Comparison of ENCODE assay signal across 29 cellular contexts in the genomic region with DNA sequence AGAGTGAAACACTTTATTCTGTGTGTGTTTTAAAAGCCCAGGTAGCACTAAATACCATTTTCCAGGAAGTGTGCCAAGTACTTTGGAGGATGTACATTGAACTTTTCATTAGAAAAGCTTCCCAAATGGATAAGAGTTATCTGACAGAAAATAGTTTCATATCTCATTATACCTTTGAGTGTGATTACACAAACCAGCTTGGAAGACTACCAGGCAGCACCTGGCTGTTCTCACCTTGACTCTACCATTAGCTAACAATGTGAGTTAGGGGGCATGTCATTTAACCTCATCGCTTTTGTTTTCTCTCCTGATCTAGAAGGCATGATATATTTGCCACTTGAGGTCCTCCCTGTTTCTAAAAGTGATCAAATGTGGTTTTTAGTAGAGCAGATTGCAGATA.
"Had no signal": no experiment of that assay in that cellular context is flagged by ENCODE, and none has a peak within 500 bp of the region (broad histone marks: within the 10 kb centered on the region; RNA-seq: fewer than 3 reads in every experiment).

No MANE protein-coding gene starts in this region.

- H3K4me1 ChIP-seq: ascending aorta, breast epithelium, Peyer's patch had no signal

- H3K9me3 ChIP-seq: ascending aorta, breast epithelium, Peyer's patch had no signal

- H3K27me3 ChIP-seq: ascending aorta, breast epithelium, Peyer's patch had no signal

- ATAC-seq: activated CD8-positive, alpha-beta memory T cell treated with anti-CD3 and anti-CD28 coated beads, Interleukin-2, amount 10 ng/mL, durations not matched to agents 7 days and 5 days; PC-3; SK-N-SH treated with all-trans-retinoic acid at 6 μM for 48 hours had no signal

- DNase-seq: activated CD4-positive, alpha-beta memory T cell treated with anti-CD3 and anti-CD28 coated beads, Interleukin-2, amount 10 ng/mL, durations not matched to agents 7 days and 5 days; activated CD4-positive, alpha-beta T cell treated with anti-CD3 and anti-CD28 coated beads for 1 hour; activated CD4-positive, alpha-beta T cell treated with anti-CD3 and anti-CD28 coated beads for 48 hours; activated CD4-positive, CD25-positive, alpha-beta regulatory T cell; activated CD8-positive, alpha-beta memory T cell treated with anti-CD3 and anti-CD28 coated beads for 24 hours; activated CD8-positive, alpha-beta memory T cell treated with anti-CD3 and anti-CD28 coated beads, Interleukin-2, amount 10 ng/mL, durations not matched to agents 7 days and 5 days; activated CD8-positive, alpha-beta memory T cell treated with anti-CD3 and anti-CD28 coated beads, Interleukin-2, amount 50 U/mL, for 48 hours; activated effector memory CD4-positive, alpha-beta T cell treated with Interleukin-2 at 50 U/mL for 16 hours; activated naive CD4-positive, alpha-beta T cell treated with anti-CD3 and anti-CD28 coated beads, Interleukin-2, amount 10 ng/mL, durations not matched to agents 7 days and 5 days; activated naive CD8-positive, alpha-beta T cell treated with anti-CD3 and anti-CD28 coated beads, Interleukin-2, amount 10 ng/mL, durations not matched to agents 7 days and 5 days; activated T-cell treated with anti-CD3 and anti-CD28 coated beads, Interleukin-2, amount 50 U/mL, for 48 hours; amygdala; MM.1S; MV-4-11; NCI-H187 treated with DMSO at 0.1 percent for 48 hours; NCI-H510A; NCI-H526; NCI-H82; NK-92 treated with Interleukin-12 subunit alpha and Interleukin-12 subunit beta, amount 100 ng/mL, for 24 hours; PC-3; Peyer's patch; RPMI8226; SIG-M5; T1000; WERI-Rb-1 had no signal

- H3K27ac ChIP-seq: ascending aorta, breast epithelium, KMS-11, Peyer's patch, WERI-Rb-1 had no signal

- H3K4me3 ChIP-seq: ascending aorta, breast epithelium, Peyer's patch had no signal

- H3K36me3 ChIP-seq: ascending aorta, breast epithelium, Peyer's patch, WERI-Rb-1 had no signal
